Comparison of ENCODE assay signal across 7 cellular contexts in genomic region chr2:129061079-129061785, GRCh38.
A peak's percentile ranks its signal among the peaks of the same experiment; 100 is the strongest.
DNase-seq lines count a peak whose midpoint lies in the region; ATAC-seq and TF ChIP-seq lines count a peak whose summit lies in the region.

No MANE protein-coding gene starts in this region.

- no peak overlapping the region for H2BK15ac ChIP-seq in mesenchymal stem cell (ENCODE audit: low read depth, poor library complexity, severe bottlenecking)

- WGBS in mesenchymal stem cell: 39% methylated on average over 5 of the region's 5 CpGs
- WGBS in prostate gland: 74% methylated on average over 5 of the region's 5 CpGs

- no peak overlapping the region for H3K27ac Mint-ChIP-seq in mesothelial cell of epicardium

- no peak overlapping the region for H3K14ac ChIP-seq in mesenchymal stem cell (ENCODE audit: low read length in 2 of 2)

- H4K91ac ChIP-seq in mesenchymal stem cell (ENCODE audit: low read length): no peak overlapping the region

- no peak overlapping the region for H2BK5ac ChIP-seq in mesenchymal stem cell (ENCODE audit: low read depth, low read length, poor library complexity, severe bottlenecking)

- H3K36me3 ChIP-seq in SJSA1 (no peaks in the 10 kb centered on the region), mesenchymal stem cell (ENCODE audit: control insufficient read depth in 1 of 2, insufficient read depth in 2 of 2, low read depth in 1 of 2, low read length in 2 of 2) (no peaks in the 10 kb centered on the region), prostate gland (no peaks in the 10 kb centered on the region)

- H3K27ac ChIP-seq in SJSA1: peak overlapping the region; percentile 43
- H3K27ac ChIP-seq in mesenchymal stem cell (ENCODE audit: low read length, poor library complexity, severe bottlenecking): no peak overlapping the region
- H3K27ac ChIP-seq in prostate gland: no peak overlapping the region

- no peak overlapping the region for H3K18ac ChIP-seq in mesenchymal stem cell (ENCODE audit: low read depth in 1 of 2, low read length in 2 of 2)

- no peaks in the 10 kb centered on the region for H3K79me1 ChIP-seq in mesenchymal stem cell (replicated peaks; ENCODE audit: low read length, poor library complexity, severe bottlenecking)

- DNase-seq in SJSA1 (ENCODE audit: low read depth in 1 of 2, low spot score in 2 of 2): peak in 1 of 2 experiments; percentile 41
- peak; percentile 92 for DNase-seq in mesenchymal stem cell
- no peak for DNase-seq in prostate gland (ENCODE audit: low spot score)
- DNase-seq in AG20443 (ENCODE audit: low spot score): no peak
- DNase-seq in mesothelial cell of epicardium (ENCODE audit: low spot score in 2 of 2, unreplicated experiment in 2 of 2): no peak

- no peak overlapping the region for H3K9ac ChIP-seq in mesenchymal stem cell (ENCODE audit: low read length)

- H3K4ac ChIP-seq in mesenchymal stem cell (ENCODE audit: low read depth in 1 of 2, low read length in 2 of 2): peak overlapping the region in 1 of 2 experiments; percentile 15

- H2AFZ ChIP-seq in mesenchymal stem cell (ENCODE audit: low read depth, low read length): no peak overlapping the region

- ATAC-seq in GM19035 (IDR thresholded peaks at IDR 0.05; ENCODE audit: unreplicated experiment): peak; percentile 82
- peak; percentile 72 for ATAC-seq in HG03280 (IDR thresholded peaks at IDR 0.05; ENCODE audit: unreplicated experiment)

- TF ChIP-seq CTCF in prostate gland (IDR thresholded peaks at IDR 0.05): no peak
- TF ChIP-seq CTCF in mesothelial cell of epicardium (IDR thresholded peaks at IDR 0.05; ENCODE audit: unreplicated experiment): no peak

- H3K9me3 Mint-ChIP-seq in mesothelial cell of epicardium: no peaks in the 10 kb centered on the region

- H3K4me1 Mint-ChIP-seq in mesothelial cell of epicardium: peaks cover 50% of the 10 kb centered on the region

- no peak overlapping the region for H3K4me3 ChIP-seq in SJSA1
- H3K4me3 ChIP-seq in mesenchymal stem cell (ENCODE audit: insufficient read depth in 1 of 2, low read depth in 1 of 2, low read length in 2 of 2): no peak overlapping the region
- H3K4me3 ChIP-seq in prostate gland: no peak overlapping the region

- no peak overlapping the region for H3K23ac ChIP-seq in mesenchymal stem cell (ENCODE audit: low read length in 2 of 2)

- no peaks in the 10 kb centered on the region for H3K27me3 ChIP-seq in SJSA1 (replicated peaks)
- no peaks in the 10 kb centered on the region for H3K27me3 ChIP-seq in mesenchymal stem cell (ENCODE audit: control insufficient read depth in 1 of 2, insufficient read depth in 1 of 2, low read length in 2 of 2)
- no peaks in the 10 kb centered on the region for H3K27me3 ChIP-seq in prostate gland (replicated peaks; ENCODE audit: insufficient read depth)

- no peaks in the 10 kb centered on the region for H3K27me3 Mint-ChIP-seq in mesothelial cell of epicardium (ENCODE audit: low read depth)

- no peaks in the 10 kb centered on the region for H3K36me3 Mint-ChIP-seq in mesothelial cell of epicardium

- no peak overlapping the region for H3K4me2 ChIP-seq in mesenchymal stem cell (ENCODE audit: low read length, poor library complexity, severe bottlenecking)

- H3K4me1 ChIP-seq in SJSA1 (replicated peaks): peaks cover 9% of the 10 kb centered on the region
- no peaks in the 10 kb centered on the region for H3K4me1 ChIP-seq in mesenchymal stem cell (ENCODE audit: control insufficient read depth, insufficient read depth, low read depth, low read length)
- peaks cover 25% of the 10 kb centered on the region for H3K4me1 ChIP-seq in prostate gland (replicated peaks)

- no peak overlapping the region for H2AK5ac ChIP-seq in mesenchymal stem cell (ENCODE audit: low read length, severe bottlenecking)

- no peak overlapping the region for H3K4me3 Mint-ChIP-seq in mesothelial cell of epicardium

- H2BK12ac ChIP-seq in mesenchymal stem cell (ENCODE audit: low read length in 2 of 2): no peak overlapping the region

- H3K9me3 ChIP-seq in SJSA1 (replicated peaks) (no peaks in the 10 kb centered on the region), mesenchymal stem cell (ENCODE audit: control insufficient read depth, low read length) (no peaks in the 10 kb centered on the region), prostate gland (no peaks in the 10 kb centered on the region)

- H2BK120ac ChIP-seq in mesenchymal stem cell (ENCODE audit: low read depth, low read length): no peak overlapping the region

- no peak for TF ChIP-seq POLR2A in prostate gland (IDR thresholded peaks at IDR 0.05)

- no peak overlapping the region for H4K8ac ChIP-seq in mesenchymal stem cell (ENCODE audit: low read length)

- intact Hi-C loops in prostate gland (cut with DNase I): no loop called here
